15 cellular contexts compared by ENCODE assay signal in the genomic region with DNA sequence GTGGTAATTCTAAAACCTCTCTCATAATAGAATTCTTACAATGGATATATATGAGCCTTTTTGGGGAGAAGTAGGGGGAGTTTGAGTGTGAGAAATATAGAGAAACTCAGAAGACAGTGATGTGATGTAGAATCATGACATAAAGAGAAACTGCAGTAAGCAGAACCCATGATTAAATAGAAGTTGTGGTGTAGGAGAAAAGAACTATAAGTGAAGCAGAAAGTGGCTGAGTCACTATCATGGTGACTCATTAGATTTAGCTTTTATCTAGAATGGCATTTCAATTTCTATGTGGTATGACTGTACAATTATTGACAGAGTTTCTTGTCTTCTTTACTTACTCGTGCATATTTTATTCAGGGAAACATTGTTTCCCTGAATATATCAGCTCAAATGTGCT.
A peak's percentile ranks its signal among the peaks of the same experiment; 100 is the strongest.
DNase-seq lines count a peak whose midpoint lies in the region; ATAC-seq and TF ChIP-seq lines count a peak whose summit lies in the region.
"Had no signal": no experiment of that assay in that cellular context is flagged by ENCODE, and none has a peak within 500 bp of the region (broad histone marks: within the 10 kb centered on the region; RNA-seq: fewer than 3 reads in every experiment).

No MANE protein-coding gene starts in this region.

- no peaks in the 10 kb centered on the region for H3K4me1 ChIP-seq in CD8-positive, alpha-beta memory T cell (ENCODE audit: insufficient read depth, low read length)

- POLR2A ChIA-PET in CD8-positive, alpha-beta memory T cell (lab: Charles Lee), result no interaction called here

- no peaks in the 10 kb centered on the region for H3K27me3 Mint-ChIP-seq in activated T-helper 17 cell treated with anti-CD3 and anti-CD28 coated beads, Interleukin-2, amount 50 U/mL, for 72 hours
- H3K27me3 Mint-ChIP-seq in mesothelial cell of epicardium (ENCODE audit: low read depth), result peaks cover 11% of the 10 kb centered on the region
- no peaks in the 10 kb centered on the region for H3K27me3 Mint-ChIP-seq in CD8-positive, alpha-beta memory T cell
- H3K27me3 Mint-ChIP-seq: activated naive CD8-positive, alpha-beta T cell treated with anti-CD3 and anti-CD28 coated beads for 36 hours; effector memory CD8-positive, alpha-beta T cell; T-helper 17 cell had no signal

- no peak overlapping the region for H3K27ac ChIP-seq in CD8-positive, alpha-beta memory T cell (ENCODE audit: low read depth, low read length)

- H3K27ac Mint-ChIP-seq in activated T-helper 17 cell treated with anti-CD3 and anti-CD28 coated beads, Interleukin-2, amount 50 U/mL, for 72 hours, result no peak overlapping the region
- no peak overlapping the region for H3K27ac Mint-ChIP-seq in mesothelial cell of epicardium
- H3K27ac Mint-ChIP-seq in CD8-positive, alpha-beta memory T cell, result no peak overlapping the region
- H3K27ac Mint-ChIP-seq: activated naive CD8-positive, alpha-beta T cell treated with anti-CD3 and anti-CD28 coated beads for 36 hours; effector memory CD8-positive, alpha-beta T cell; T-helper 17 cell had no signal

- H3K4me3 ChIP-seq in CD8-positive, alpha-beta memory T cell (ENCODE audit: low read length), result no peak overlapping the region

- no peaks in the 10 kb centered on the region for H3K4me1 Mint-ChIP-seq in activated T-helper 17 cell treated with anti-CD3 and anti-CD28 coated beads, Interleukin-2, amount 50 U/mL, for 72 hours
- no peaks in the 10 kb centered on the region for H3K4me1 Mint-ChIP-seq in mesothelial cell of epicardium
- no peaks in the 10 kb centered on the region for H3K4me1 Mint-ChIP-seq in CD8-positive, alpha-beta memory T cell
- H3K4me1 Mint-ChIP-seq: activated naive CD8-positive, alpha-beta T cell treated with anti-CD3 and anti-CD28 coated beads for 36 hours; T-helper 17 cell had no signal

- peak; percentile 2 for DNase-seq in Ammon's horn (ENCODE audit: low spot score)
- peak; percentile 42 for DNase-seq in inferior parietal cortex (ENCODE audit: extremely low spot score)
- DNase-seq in Right ventricle myocardium inferior (ENCODE audit: missing footprints), result no peak
- no peak for DNase-seq in posterior cingulate gyrus
- DNase-seq in mesothelial cell of epicardium (ENCODE audit: low spot score in 2 of 2, unreplicated experiment in 2 of 2), result no peak
- DNase-seq in CD8-positive, alpha-beta memory T cell, result no peak
- DNase-seq: activated CD8-positive, alpha-beta memory T cell treated with anti-CD3 and anti-CD28 coated beads for 24 hours; activated naive CD8-positive, alpha-beta T cell treated with anti-CD3 and anti-CD28 coated beads for 36 hours; DND-41; effector memory CD8-positive, alpha-beta T cell; NCI-H1417 treated with DMSO at 0.1 percent for 48 hours; retina; T-helper 17 cell had no signal

- H3K9me3 ChIP-seq in CD8-positive, alpha-beta memory T cell (ENCODE audit: low read length), result no peaks in the 10 kb centered on the region

- no peak overlapping the region for H3K4me3 Mint-ChIP-seq in activated T-helper 17 cell treated with anti-CD3 and anti-CD28 coated beads, Interleukin-2, amount 50 U/mL, for 72 hours
- no peak overlapping the region for H3K4me3 Mint-ChIP-seq in mesothelial cell of epicardium
- H3K4me3 Mint-ChIP-seq in CD8-positive, alpha-beta memory T cell, result no peak overlapping the region
- H3K4me3 Mint-ChIP-seq: activated naive CD8-positive, alpha-beta T cell treated with anti-CD3 and anti-CD28 coated beads for 36 hours; effector memory CD8-positive, alpha-beta T cell; T-helper 17 cell had no signal

- no peaks in the 10 kb centered on the region for H3K36me3 ChIP-seq in CD8-positive, alpha-beta memory T cell (ENCODE audit: insufficient read depth, low read length)

- no peak for TF ChIP-seq CTCF in mesothelial cell of epicardium (IDR thresholded peaks at IDR 0.05; ENCODE audit: unreplicated experiment)

- H3K27me3 ChIP-seq in CD8-positive, alpha-beta memory T cell (ENCODE audit: insufficient read depth, low read length, poor library complexity, severe bottlenecking), result no peaks in the 10 kb centered on the region

- intact Hi-C loops in Right ventricle myocardium inferior (cut with DNase I), result no loop called here
- intact Hi-C loops in posterior cingulate gyrus (cut with DNase I), result no loop called here

- CTCF ChIA-PET in CD8-positive, alpha-beta memory T cell (lab: Charles Lee), result no interaction called here

- H3K36me3 Mint-ChIP-seq in activated T-helper 17 cell treated with anti-CD3 and anti-CD28 coated beads, Interleukin-2, amount 50 U/mL, for 72 hours (ENCODE audit: low read depth), result no peaks in the 10 kb centered on the region
- H3K36me3 Mint-ChIP-seq in mesothelial cell of epicardium, result no peaks in the 10 kb centered on the region
- no peaks in the 10 kb centered on the region for H3K36me3 Mint-ChIP-seq in CD8-positive, alpha-beta memory T cell
- H3K36me3 Mint-ChIP-seq: activated naive CD8-positive, alpha-beta T cell treated with anti-CD3 and anti-CD28 coated beads for 36 hours had no signal

- peaks cover 10% of the 10 kb centered on the region for H3K9me3 Mint-ChIP-seq in activated T-helper 17 cell treated with anti-CD3 and anti-CD28 coated beads, Interleukin-2, amount 50 U/mL, for 72 hours
- no peaks in the 10 kb centered on the region for H3K9me3 Mint-ChIP-seq in mesothelial cell of epicardium
- peaks cover 0 to 14% (median 7%) of the 10 kb centered on the region in 5 donors for H3K9me3 Mint-ChIP-seq in CD8-positive, alpha-beta memory T cell

- peak; percentile 81 for ATAC-seq in HG02981 (IDR thresholded peaks at IDR 0.05; ENCODE audit: unreplicated experiment)
- peak; percentile 89 for ATAC-seq in activated T-helper 17 cell treated with anti-CD3 and anti-CD28 coated beads, Interleukin-2, amount 50 U/mL, for 72 hours (replicated peaks)
- ATAC-seq in Right ventricle myocardium inferior, result no peak
- ATAC-seq: effector memory CD8-positive, alpha-beta T cell; T-helper 17 cell had no signal

Comparison
In these comparisons a context has a peak if more than half of its experiments do, and no peak if none do; other contexts are left out.
1. DNase-seq: peak in Ammon's horn (single experiment) and inferior parietal cortex (single experiment); none in Right ventricle myocardium inferior (single experiment), posterior cingulate gyrus (0 of 10), mesothelial cell of epicardium (0 of 2) and CD8-positive, alpha-beta memory T cell (0 of 5).